1 cellular context compared by ENCODE assay signal in the genomic region with DNA sequence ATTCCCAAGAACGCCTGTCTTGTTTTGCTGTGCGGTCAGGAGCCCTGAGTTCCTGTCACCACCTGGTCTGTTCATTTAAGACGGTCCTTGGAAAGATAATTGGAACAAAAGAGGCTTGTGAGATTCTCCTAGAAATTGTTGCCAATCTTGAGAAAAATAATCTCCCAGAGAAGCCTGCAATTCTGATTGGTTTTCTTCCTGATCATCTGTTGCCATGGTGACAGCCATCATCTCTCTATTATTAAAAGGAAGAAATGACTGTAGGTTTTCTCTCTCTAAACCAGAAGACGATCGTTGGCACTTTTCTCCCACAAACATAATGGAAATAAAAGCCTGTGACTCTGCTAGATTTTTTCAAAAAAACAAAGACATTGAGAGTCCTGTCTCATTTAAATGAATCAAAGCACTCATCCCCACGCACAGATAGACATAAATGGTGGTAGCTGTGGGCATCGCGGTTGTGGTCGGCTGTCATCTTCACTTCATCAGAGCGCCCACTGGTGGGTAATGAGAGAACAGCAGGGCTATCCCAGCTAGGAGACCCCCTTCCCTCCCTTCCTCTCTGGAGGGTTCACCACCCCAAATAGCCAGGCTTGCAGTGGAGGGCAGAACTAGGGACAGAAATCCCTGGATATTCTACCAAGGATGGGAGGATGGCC.
TF ChIP-seq lines count a peak whose summit lies in the region.

No MANE protein-coding gene starts in this region.

TF ChIP-seq in neural cell, 6 proteins besides CTCF, POLR2A, EP300 and RAD21 (continued from another document):
- TF ChIP-seq REST (IDR thresholded peaks at IDR 0.05; ENCODE audit: borderline replicate concordance), result no peak
- no peak for TF ChIP-seq EZH2 (IDR thresholded peaks at IDR 0.05; ENCODE audit: borderline replicate concordance, insufficient read depth, low read length, poor library complexity, severe bottlenecking)
- TF ChIP-seq POLR2AphosphoS5 (IDR thresholded peaks at IDR 0.05), result no peak
